17 cellular contexts compared by ENCODE assay signal in the genomic region with DNA sequence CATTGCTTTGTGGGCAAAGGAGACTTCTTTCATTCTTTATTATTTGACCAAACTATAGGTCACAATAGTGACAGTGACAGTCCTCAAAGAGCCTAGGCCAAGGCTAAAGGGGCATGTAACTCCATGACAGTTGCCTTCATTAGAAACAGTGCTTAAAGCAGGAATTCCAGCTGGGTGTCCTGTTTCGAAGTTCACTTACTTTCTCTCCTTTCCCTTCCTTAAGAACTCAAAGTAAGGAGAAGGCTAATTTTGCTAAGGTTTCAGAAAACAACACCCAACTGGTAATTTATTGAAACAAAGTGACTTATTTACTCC. TPM values are rescaled to one million over a fixed set of nuclear protein-coding genes. Genes with fewer than 3 reads are reported as not detected.
DNase-seq lines count a peak whose midpoint lies in the region; ATAC-seq, FAIRE-seq and TF ChIP-seq lines count a peak whose summit lies in the region.
"Had no signal": no experiment of that assay in that cellular context is flagged by ENCODE, and none has a peak within 500 bp of the region (broad histone marks: within the 10 kb centered on the region; RNA-seq: fewer than 3 reads in every experiment).

No MANE protein-coding gene starts in this region.

- no peak for TF ChIP-seq POLR2A in H54 (IDR thresholded peaks at IDR 0.05; ENCODE audit: low read depth, low read length)

- no peaks in the 10 kb centered on the region for H3K9me3 ChIP-seq in mesodermal cell (ENCODE audit: control insufficient read depth, low read length)
- H3K9me3 ChIP-seq in tibial artery, result no peaks in the 10 kb centered on the region
- no peaks in the 10 kb centered on the region for H3K9me3 ChIP-seq in WERI-Rb-1 (ENCODE audit: severe bottlenecking)

- H3K4me1 Mint-ChIP-seq in WTC11 (peaks cover 68% of the 10 kb centered on the region), endothelial cell (ENCODE audit: unreplicated experiment) (peaks cover 22% of the 10 kb centered on the region), type B pancreatic cell (ENCODE audit: unreplicated experiment) (peaks cover 12% of the 10 kb centered on the region)

- H3K36me3 Mint-ChIP-seq in WTC11 (peaks cover 93% of the 10 kb centered on the region), endothelial cell (ENCODE audit: low read depth, unreplicated experiment) (no peaks in the 10 kb centered on the region), type B pancreatic cell (no peaks in the 10 kb centered on the region)
- H3K36me3 Mint-ChIP-seq: CD4-positive, CD25-positive, alpha-beta regulatory T cell had no signal

- DNase-seq in WTC11 (ENCODE audit: low spot score) (no peak), endothelial cell (ENCODE audit: low spot score) (no peak), tibial artery (no peak), type B pancreatic cell (ENCODE audit: extremely low spot score, unreplicated experiment) (no peak), H54 (ENCODE audit: insufficient read length, low spot score) (no peak), WERI-Rb-1 (no peak)
- DNase-seq: ACHN; CD4-positive, CD25-positive, alpha-beta regulatory T cell; EL; NCI-H1092 treated with DMSO at 0.1 percent for 48 hours; NCI-H2107; SHP77 treated with DMSO at 0.1 percent for 48 hours had no signal

- ATAC-seq in WTC11, result no peak
- ATAC-seq: HCT116, SK-N-SH treated with all-trans-retinoic acid at 6 μM for 48 hours had no signal

- H3K27me3 Mint-ChIP-seq in WTC11 (ENCODE audit: low read depth), result peaks cover 2% of the 10 kb centered on the region; the same call in 1 of the 2 replicates
- H3K27me3 Mint-ChIP-seq in endothelial cell (ENCODE audit: unreplicated experiment), result peaks cover 2% of the 10 kb centered on the region
- H3K27me3 Mint-ChIP-seq in type B pancreatic cell, result peaks cover 14% of the 10 kb centered on the region

- H3K27ac Mint-ChIP-seq in WTC11 (peak overlapping the region; percentile 95), endothelial cell (ENCODE audit: unreplicated experiment) (peak overlapping the region; percentile 94), type B pancreatic cell (no peak overlapping the region)
- H3K27ac Mint-ChIP-seq: B cell; CD4-positive, CD25-positive, alpha-beta regulatory T cell had no signal

- WGBS in mesodermal cell (ENCODE audit: insufficient coverage in 2 of 2), 2 experiments, result no CpG with 5 or more reads among the region's 1 CpG

- intact Hi-C loops in tibial artery (cut with DNase I; ENCODE audit: low total_unique reads), result no loop called here

- no peaks in the 10 kb centered on the region for H3K36me3 ChIP-seq in mesodermal cell (ENCODE audit: control insufficient read depth, insufficient read depth, low read length)
- no peaks in the 10 kb centered on the region for H3K36me3 ChIP-seq in tibial artery
- no peaks in the 10 kb centered on the region for H3K36me3 ChIP-seq in WERI-Rb-1

- POLR2A ChIA-PET in WTC11 (lab: Charles Lee), result interaction anchor here (0.9 to 1.7 kb wide), 4 partner anchors 44 to 89 kb away, joined by 3 to 7 read pairs (median 4); partner anchors contain the start of gene HEY2

- H3K4me3 Mint-ChIP-seq in WTC11, result peak overlapping the region; percentile 99
- H3K4me3 Mint-ChIP-seq in endothelial cell (ENCODE audit: unreplicated experiment), result no peak overlapping the region
- H3K4me3 Mint-ChIP-seq in type B pancreatic cell, result no peak overlapping the region
- H3K4me3 Mint-ChIP-seq: B cell; CD4-positive, CD25-positive, alpha-beta regulatory T cell had no signal

- peak overlapping the region; percentile 82 for H3K27ac ChIP-seq in mesodermal cell (ENCODE audit: low read depth, low read length, severe bottlenecking)
- H3K27ac ChIP-seq in tibial artery, result peak overlapping the region; percentile 56 to 71
- no peak overlapping the region for H3K27ac ChIP-seq in WERI-Rb-1

- TF ChIP-seq CTCF in WTC11 (IDR thresholded peaks at IDR 0.05) (no peak), endothelial cell (IDR thresholded peaks at IDR 0.05; ENCODE audit: unreplicated experiment) (no peak), tibial artery (IDR thresholded peaks at IDR 0.05) (no peak), type B pancreatic cell (conservative IDR thresholded peaks at IDR 0.05) (no peak), WERI-Rb-1 (IDR thresholded peaks at IDR 0.05; ENCODE audit: low read depth, low read length) (no peak)

- CTCF ChIA-PET in WTC11 (lab: Charles Lee), result interaction anchor here (2.5 kb wide), 1 partner anchor 52 kb away, joined by 16 read pairs; no protein-coding TSS in a partner anchor

- H3K4me3 ChIP-seq in mesodermal cell (ENCODE audit: extremely low read depth, insufficient read depth, low read length, poor library complexity, severe bottlenecking), result no peak overlapping the region
- H3K4me3 ChIP-seq in tibial artery, result no peak overlapping the region
- no peak overlapping the region for H3K4me3 ChIP-seq in WERI-Rb-1 (ENCODE audit: low read depth, low read length)

- no peak for FAIRE-seq in H54 (lab: Jason Lieb, UNC)

- H3K27me3 ChIP-seq in tibial artery, result no peaks in the 10 kb centered on the region
- H3K27me3 ChIP-seq in WERI-Rb-1 (ENCODE audit: insufficient read depth, low read depth, severe bottlenecking), result no peaks in the 10 kb centered on the region

- H3K4me1 ChIP-seq in mesodermal cell (ENCODE audit: control insufficient read depth, insufficient read depth, low read length, poor library complexity, severe bottlenecking), result peaks cover 11% of the 10 kb centered on the region
- H3K4me1 ChIP-seq in tibial artery, result peaks cover 0 to 28% (median 16%) of the 10 kb centered on the region in 4 donors

- H3K9me3 Mint-ChIP-seq in WTC11, result peaks cover 44% of the 10 kb centered on the region
- no peaks in the 10 kb centered on the region for H3K9me3 Mint-ChIP-seq in endothelial cell (ENCODE audit: unreplicated experiment)
- no peaks in the 10 kb centered on the region for H3K9me3 Mint-ChIP-seq in type B pancreatic cell

TF ChIP-seq in WTC11, 78 proteins besides CTCF, POLR2A, EP300 and RAD21 (continues in another document):
- TF ChIP-seq HMGA2 (CRISPR knock-in tag; IDR thresholded peaks at IDR 0.05), result no peak
- TF ChIP-seq, protein P1, sequence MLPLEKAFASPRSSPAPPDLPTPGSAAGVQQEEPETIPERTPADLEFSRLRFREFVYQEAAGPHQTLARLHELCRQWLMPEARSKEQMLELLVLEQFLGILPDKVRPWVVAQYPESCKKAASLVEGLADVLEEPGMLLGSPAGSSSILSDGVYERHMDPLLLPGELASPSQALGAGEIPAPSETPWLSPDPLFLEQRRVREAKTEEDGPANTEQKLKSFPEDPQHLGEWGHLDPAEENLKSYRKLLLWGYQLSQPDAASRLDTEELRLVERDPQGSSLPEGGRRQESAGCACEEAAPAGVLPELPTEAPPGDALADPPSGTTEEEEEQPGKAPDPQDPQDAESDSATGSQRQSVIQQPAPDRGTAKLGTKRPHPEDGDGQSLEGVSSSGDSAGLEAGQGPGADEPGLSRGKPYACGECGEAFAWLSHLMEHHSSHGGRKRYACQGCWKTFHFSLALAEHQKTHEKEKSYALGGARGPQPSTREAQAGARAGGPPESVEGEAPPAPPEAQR (CRISPR knock-in tag; IDR thresholded peaks at IDR 0.05), result no peak
- TF ChIP-seq FOXJ3 (CRISPR knock-in tag; IDR thresholded peaks at IDR 0.05; ENCODE audit: borderline replicate concordance), result no peak
- peak; percentile 6; the same call in 1 of the 2 replicates for TF ChIP-seq ZNF425 (CRISPR knock-in tag; conservative IDR thresholded peaks at IDR 0.05)
- no peak for TF ChIP-seq FOXK1 (CRISPR knock-in tag; IDR thresholded peaks at IDR 0.05)

RNA-seq across cellular contexts. Expression of gene HEY2, which starts 48.1 kb away (rescaled TPM):
- total RNA-seq in WTC11 (2021) (10.6 to 12.3 TPM (median 11.5 TPM) in 3 replicates), endothelial cell (ENCODE audit: unreplicated experiment) (82.7 TPM), type B pancreatic cell (ENCODE audit: low replicate concordance) (10.0 and 11.3 TPM in 2 replicates)
- polyA plus RNA-seq in mesodermal cell (2013, experiment 1 of 2), result 57.0 TPM
- polyA plus RNA-seq in mesodermal cell (2013, experiment 2 of 2), result 56.2 TPM
- total RNA-seq: B cell; CD4-positive, CD25-positive, alpha-beta regulatory T cell; MCF 10A had no signal
